In the genomic region with DNA sequence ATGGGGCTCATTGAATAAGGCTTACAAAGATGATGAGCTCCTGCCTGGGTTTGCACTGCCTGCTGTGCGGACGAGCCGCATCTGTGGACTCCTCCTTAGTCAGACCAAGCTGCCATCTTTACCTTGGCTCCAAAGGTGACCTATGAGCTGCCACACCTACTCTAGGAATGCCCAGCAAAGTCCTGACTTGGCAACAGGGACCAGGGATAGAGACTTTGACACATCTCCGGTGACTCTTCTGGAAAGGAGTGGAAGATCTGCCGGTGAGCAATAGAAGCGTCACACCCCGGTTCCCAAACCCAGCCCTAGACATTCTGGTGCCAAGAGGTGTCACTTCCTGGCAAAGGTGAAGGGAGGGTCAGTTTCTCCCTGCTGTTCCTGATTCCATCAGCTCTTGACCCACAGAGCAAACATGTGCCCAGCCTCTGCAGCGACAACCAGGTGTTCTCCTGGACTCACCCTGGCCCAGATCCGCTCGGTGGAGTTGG, we compare ENCODE assay signal across 14 cellular contexts. TPM values are rescaled to one million over a fixed set of nuclear protein-coding genes. Genes with fewer than 3 reads are reported as not detected.
DNase-seq lines count a peak whose midpoint lies in the region; ATAC-seq and TF ChIP-seq lines count a peak whose summit lies in the region.
"Had no signal": no experiment of that assay in that cellular context is flagged by ENCODE, and none has a peak within 500 bp of the region (broad histone marks: within the 10 kb centered on the region; RNA-seq: fewer than 3 reads in every experiment).

No MANE protein-coding gene starts in this region.

- ATAC-seq in RWPE2 (ENCODE audit: low read depth): peak; percentile 27; the same call in 1 of the 3 replicates
- peak; percentile 35 for ATAC-seq in left lobe of liver

- peaks cover 5% of the 10 kb centered on the region for H3K4me1 Mint-ChIP-seq in type B pancreatic cell (ENCODE audit: unreplicated experiment)

- peak overlapping the region; percentile 28 for H3K27ac Mint-ChIP-seq in type B pancreatic cell
- H3K27ac Mint-ChIP-seq: dendritic cell treated with granulocyte-macrophage colony-stimulating factor and Interleukin-4, amounts not matched to agents 40 ng/mL and 50 ng/mL, for 4 days had no signal

- DNase-seq in NCI-H2029 (lab: John Stamatoyannopoulos, UW): peak; percentile 42
- no peak for DNase-seq in NCI-H2029 treated with DMSO at 0.1 percent for 48 hours (lab: John Stamatoyannopoulos, UW)
- no peak for DNase-seq in RWPE2 (ENCODE audit: low spot score)
- DNase-seq in left lobe of liver (ENCODE audit: low spot score): no peak
- no peak for DNase-seq in type B pancreatic cell (ENCODE audit: extremely low spot score, unreplicated experiment)
- no peak for DNase-seq in activated CD4-positive, alpha-beta T cell treated with anti-CD3 and anti-CD28 coated beads, Interleukin-2, amount 50 U/mL, for 48 hours
- no peak for DNase-seq in NCI-H526 treated with DMSO at 0.1 percent for 48 hours (lab: John Stamatoyannopoulos, UW)
- DNase-seq in cerebellar nuclear complex (lab: John Stamatoyannopoulos, UW): no peak
- DNase-seq: SIG-M5 had no signal

- peaks cover 4% of the 10 kb centered on the region for H3K9me3 Mint-ChIP-seq in type B pancreatic cell
- H3K9me3 Mint-ChIP-seq: dendritic cell treated with granulocyte-macrophage colony-stimulating factor and Interleukin-4, amounts not matched to agents 40 ng/mL and 50 ng/mL, for 4 days had no signal

- H3K9me3 ChIP-seq in RWPE2 (ENCODE audit: severe bottlenecking): no peaks in the 10 kb centered on the region
- H3K9me3 ChIP-seq: BE2C had no signal

- H3K27me3 ChIP-seq in RWPE2 (ENCODE audit: insufficient read depth, poor library complexity, severe bottlenecking): peaks cover 4% of the 10 kb centered on the region

- TF ChIP-seq CTCF in RWPE2 (IDR thresholded peaks at IDR 0.05; ENCODE audit: poor library complexity, severe bottlenecking): no peak
- no peak for TF ChIP-seq CTCF in type B pancreatic cell (conservative IDR thresholded peaks at IDR 0.05)

- H3K27me3 Mint-ChIP-seq in type B pancreatic cell: peaks cover 61% of the 10 kb centered on the region

- no peak overlapping the region for H3K4me3 ChIP-seq in RWPE2 (ENCODE audit: severe bottlenecking)
- H3K4me3 ChIP-seq: smooth muscle cell had no signal

- no peaks in the 10 kb centered on the region for H3K36me3 ChIP-seq in RWPE2 (ENCODE audit: low read depth)
- H3K36me3 ChIP-seq: BE2C had no signal

- H3K4me3 Mint-ChIP-seq in type B pancreatic cell: no peak overlapping the region
- H3K4me3 Mint-ChIP-seq: dendritic cell treated with granulocyte-macrophage colony-stimulating factor and Interleukin-4, amounts not matched to agents 40 ng/mL and 50 ng/mL, for 4 days had no signal

- H3K27ac ChIP-seq in RWPE2 (ENCODE audit: poor library complexity, severe bottlenecking): no peak overlapping the region
- H3K27ac ChIP-seq: 22Rv1, parathyroid adenoma had no signal

- no peaks in the 10 kb centered on the region for H3K4me1 ChIP-seq in RWPE2 (ENCODE audit: insufficient read depth, poor library complexity, severe bottlenecking)
- H3K4me1 ChIP-seq: BE2C, parathyroid adenoma had no signal

- H3K36me3 Mint-ChIP-seq in type B pancreatic cell: no peaks in the 10 kb centered on the region

RNA-seq across cellular contexts. Expression of a gene that starts 50.2 kb away (rescaled TPM):
- 64.5 TPM for total RNA-seq in left lobe of liver
- total RNA-seq in type B pancreatic cell (ENCODE audit: low replicate concordance): 68.0 and 69.0 TPM in 2 replicates
